8 cellular contexts compared by ENCODE assay signal in the genomic region with DNA sequence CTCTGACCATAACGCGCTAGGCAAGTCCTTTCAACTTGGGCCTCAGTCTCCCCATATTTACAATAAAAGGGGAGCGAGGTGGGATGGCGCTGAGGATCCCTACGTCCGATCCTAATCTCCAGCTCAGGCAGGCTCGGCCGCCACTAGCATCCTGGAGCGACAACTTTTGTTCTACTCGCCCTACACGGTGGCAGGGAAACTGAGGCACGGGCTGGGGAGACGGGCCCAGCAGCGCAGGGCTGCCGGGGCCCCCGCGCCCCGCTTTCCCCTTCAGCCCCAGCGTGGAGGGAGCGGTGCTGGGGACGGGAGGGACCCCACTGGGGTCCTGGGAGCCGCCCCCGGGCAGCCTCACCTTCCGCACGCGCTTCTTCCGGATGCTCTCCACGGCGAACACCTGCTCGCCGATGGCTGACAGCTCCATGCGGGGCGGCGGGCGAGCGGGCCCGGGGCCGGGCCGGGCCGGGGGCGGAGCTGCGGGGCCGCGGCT. TPM values are rescaled to one million over a fixed set of nuclear protein-coding genes. Genes with fewer than 3 reads are reported as not detected.
DNase-seq lines count a peak whose midpoint lies in the region; ATAC-seq and TF ChIP-seq lines count a peak whose summit lies in the region.

No MANE protein-coding gene starts in this region.

- H3K27ac ChIP-seq in GM23248 (no peak overlapping the region), right cardiac atrium (ENCODE audit: low read length) (peak overlapping the region; percentile 98), smooth muscle cell (ENCODE audit: low read depth) (no peak overlapping the region)

- in situ Hi-C loops in GM23248 (cut with MboI) = loop anchor here (10.0 kb wide), 1 partner anchor 363 kb away; no protein-coding TSS in a partner anchor

- peaks cover 25% of the 10 kb centered on the region for H3K27me3 ChIP-seq in GM23248 (replicated peaks; ENCODE audit: insufficient read depth)
- H3K27me3 ChIP-seq in right cardiac atrium (ENCODE audit: control insufficient read depth, insufficient read depth) = no peaks in the 10 kb centered on the region
- H3K27me3 ChIP-seq in smooth muscle cell (ENCODE audit: low read depth) = peaks cover 17% of the 10 kb centered on the region

- ATAC-seq in right cardiac atrium (no peak), GM19351 (IDR thresholded peaks at IDR 0.05; ENCODE audit: unreplicated experiment) (no peak)

- H3K36me3 ChIP-seq in GM23248 (ENCODE audit: low read depth) (no peaks in the 10 kb centered on the region), smooth muscle cell (ENCODE audit: low read depth) (no peaks in the 10 kb centered on the region)

- H3K79me2 ChIP-seq in GM23248 (ENCODE audit: insufficient read depth) = no peaks in the 10 kb centered on the region
- no peaks in the 10 kb centered on the region for H3K79me2 ChIP-seq in smooth muscle cell (ENCODE audit: low read depth)

- TF ChIP-seq CTCF in WI38 (IDR thresholded peaks at IDR 0.05; ENCODE audit: low read depth, low read length) (no peak), smooth muscle cell (IDR thresholded peaks at IDR 0.05; ENCODE audit: borderline replicate concordance, insufficient read depth, poor library complexity, severe bottlenecking) (no peak)

- intact Hi-C loops in right cardiac atrium (cut with DNase I) = no loop called here

- H4K20me1 ChIP-seq in GM23248 (ENCODE audit: insufficient read depth) (no peaks in the 10 kb centered on the region), smooth muscle cell (ENCODE audit: low read depth) (no peaks in the 10 kb centered on the region)

- H3K9ac ChIP-seq in GM23248 (peak overlapping the region; percentile 76), smooth muscle cell (ENCODE audit: low read depth) (no peak overlapping the region)

- H3K4me1 ChIP-seq in GM23248 (ENCODE audit: insufficient read depth) (no peaks in the 10 kb centered on the region), right cardiac atrium (ENCODE audit: control insufficient read depth, insufficient read depth, low read length) (peaks cover 5% of the 10 kb centered on the region), smooth muscle cell (ENCODE audit: low read depth) (no peaks in the 10 kb centered on the region)

- H2AFZ ChIP-seq in GM23248 = peak overlapping the region; percentile 79
- H2AFZ ChIP-seq in smooth muscle cell (ENCODE audit: low read depth) = no peak overlapping the region

- H3K9me3 ChIP-seq in GM23248 (ENCODE audit: low read depth) (no peaks in the 10 kb centered on the region), right cardiac atrium (ENCODE audit: control insufficient read depth, low read length) (no peaks in the 10 kb centered on the region), smooth muscle cell (replicated peaks; ENCODE audit: low read depth) (no peaks in the 10 kb centered on the region)

- H3K4me2 ChIP-seq in GM23248 (ENCODE audit: unreplicated experiment) (peak overlapping the region; percentile 86), smooth muscle cell (peak overlapping the region; percentile 93)

- H3F3A ChIP-seq in GM23248 (ENCODE audit: insufficient read depth) = peaks cover 8% of the 10 kb centered on the region; the same call in 1 of the 2 replicates
- H3F3A ChIP-seq in smooth muscle cell (ENCODE audit: low read depth) = peaks cover 7% of the 10 kb centered on the region

- H3K4me3 ChIP-seq in GM23248 = peak overlapping the region; percentile 60
- H3K4me3 ChIP-seq in WI38 (ENCODE audit: low read depth, low read length) = peak overlapping the region; percentile 68
- peak overlapping the region; percentile 97 for H3K4me3 ChIP-seq in right cardiac atrium (ENCODE audit: low read length)
- peak overlapping the region; percentile 54 for H3K4me3 ChIP-seq in smooth muscle cell

- WGBS in GM23248 (ENCODE audit: low coverage in 1 of 2, low lambda C conversion rate in 2 of 2, missing lambda C conversion rate in 2 of 2), 2 experiments = 7 to 13% methylated on average over 19 to 27 of the region's 44 CpGs
- WGBS in right cardiac atrium = 7% methylated on average over 44 of the region's 44 CpGs
- WGBS in smooth muscle cell (ENCODE audit: low lambda C conversion rate) = 46% methylated on average over 11 of the region's 44 CpGs

- no peak for DNase-seq in GM23248
- DNase-seq in right cardiac atrium = no peak
- DNase-seq in smooth muscle cell (lab: John Stamatoyannopoulos, UW; ENCODE audit: unreplicated experiment) = no peak
- DNase-seq in kidney glomerular epithelial cell (lab: John Stamatoyannopoulos, UW) = no peak
- no peak for DNase-seq in MV-4-11 (lab: John Stamatoyannopoulos, UW)
- no peak for DNase-seq in NCI-H2029 (lab: John Stamatoyannopoulos, UW)

- H3K9me2 ChIP-seq in GM23248 (ENCODE audit: insufficient read depth) = no peaks in the 10 kb centered on the region

RNA-seq across cellular contexts. Expression of a gene that starts 0.4 kb away (rescaled TPM):
- total RNA-seq in GM23248 (2014; rRNA removed; shearing (Covaris generic)) = 3.8 and 10.4 TPM in 2 replicates
- polyA plus RNA-seq in GM23248 (2016; fragmentation: Nextera tagmentation; extraction: Ambion mirVana) (2.5 and 2.9 TPM in 2 replicates), right cardiac atrium (69.0 TPM), smooth muscle cell (1.7 and 2.2 TPM in 2 replicates)
- total RNA-seq in right cardiac atrium (10 to 100 TPM; 68.1 to 97.9 (median 78.7) TPM), smooth muscle cell (0.40 and 4.8 TPM in 2 replicates)

RNA-seq across cellular contexts. Expression of a gene that starts 55.0 kb away (rescaled TPM):
- total RNA-seq in GM23248 (2014; rRNA removed; shearing (Covaris generic)) = not detected in 2 replicates
- polyA plus RNA-seq in GM23248 (2016; fragmentation: Nextera tagmentation; extraction: Ambion mirVana) (not detected in 2 replicates), right cardiac atrium (0.25 TPM), smooth muscle cell (0.57 and 1.5 TPM in 2 replicates)
- total RNA-seq in right cardiac atrium (under 1 TPM in 1 of 4 donors, not detected in 3; 0.57 TPM), smooth muscle cell (0.31 TPM in 1 of 2 replicates, not detected in the other)
